In genomic region chr19:35995655-35995993, GRCh38 we compare ENCODE assay signal across 8 cellular contexts. TPM values are rescaled to one million over a fixed set of nuclear protein-coding genes. Genes with fewer than 3 reads are reported as not detected.
DNase-seq lines count a peak whose midpoint lies in the region; ATAC-seq and TF ChIP-seq lines count a peak whose summit lies in the region.

No MANE protein-coding gene starts in this region.

- H3K27ac ChIP-seq in C4-2B (peak overlapping the region; percentile 86), SK-N-MC (no peak overlapping the region), colonic mucosa (peak overlapping the region; percentile 90), lower lobe of right lung (peak overlapping the region; percentile 94), substantia nigra (ENCODE audit: low read depth, low read length, poor library complexity, severe bottlenecking) (peak overlapping the region; percentile 76)

- H3K4me3 ChIP-seq in SK-N-MC = peak overlapping the region; percentile 93
- peak overlapping the region; percentile 76 for H3K4me3 ChIP-seq in colonic mucosa
- peak overlapping the region; percentile 93 for H3K4me3 ChIP-seq in lower lobe of right lung

- no peaks in the 10 kb centered on the region for H3K4me1 ChIP-seq in colonic mucosa
- H3K4me1 ChIP-seq in lower lobe of right lung = peaks cover 39% of the 10 kb centered on the region

- intact Hi-C loops in colonic mucosa (cut with DNase I) (loop anchor here (10.0 kb wide), 1 partner anchor 59 kb away; the partner anchor contains the start of genes THAP8 and WDR62), lower lobe of right lung (cut with DNase I) (no loop called here)

- H3K9ac ChIP-seq in SK-N-MC (ENCODE audit: insufficient read length) = peak overlapping the region; percentile 90
- peak overlapping the region; percentile 82 to 90 for H3K9ac ChIP-seq in colonic mucosa (ENCODE audit: low read depth in 2 of 2, low read length in 2 of 2)

- H3K36me3 ChIP-seq in SK-N-MC (ENCODE audit: insufficient read depth, low read length) (no peaks in the 10 kb centered on the region), colonic mucosa (no peaks in the 10 kb centered on the region), lower lobe of right lung (peaks cover 13% of the 10 kb centered on the region)

- TF ChIP-seq CTCF in C4-2B (conservative IDR thresholded peaks at IDR 0.05) = no peak; the same call in 1 of the 2 replicates
- TF ChIP-seq CTCF in colonic mucosa (IDR thresholded peaks at IDR 0.05) = no peak
- TF ChIP-seq CTCF in lower lobe of right lung (IDR thresholded peaks at IDR 0.05) = no peak

- no peaks in the 10 kb centered on the region for H3K27me3 ChIP-seq in colonic mucosa
- H3K27me3 ChIP-seq in lower lobe of right lung (ENCODE audit: low read depth) = no peaks in the 10 kb centered on the region

- DNase-seq in SK-N-MC (ENCODE audit: low read depth, low spot score) = no peak
- DNase-seq in colonic mucosa = peak; percentile 56
- peak; percentile 62 for DNase-seq in lower lobe of right lung
- DNase-seq in substantia nigra (lab: John Stamatoyannopoulos, UW) = peak in 12 of 49 donors; percentile 11 to 60 (median 30)

- ATAC-seq in GM18907 (IDR thresholded peaks at IDR 0.05; ENCODE audit: unreplicated experiment) (peak; percentile 38), HG03196 (IDR thresholded peaks at IDR 0.05; ENCODE audit: unreplicated experiment) (peak; percentile 11), lower lobe of right lung (peak; percentile 54), GM21825 (IDR thresholded peaks at IDR 0.05; ENCODE audit: unreplicated experiment) (no peak)

- H3K9me3 ChIP-seq in SK-N-MC (ENCODE audit: low read depth, low read length) = no peaks in the 10 kb centered on the region
- no peaks in the 10 kb centered on the region for H3K9me3 ChIP-seq in colonic mucosa
- H3K9me3 ChIP-seq in lower lobe of right lung = no peaks in the 10 kb centered on the region

RNA-seq across cellular contexts. Expression of gene SDHAF1, which starts 0.6 kb away (rescaled TPM):
- total RNA-seq in colonic mucosa (10 to 100 TPM; 25.2 to 31.6 TPM), lower lobe of right lung (14.4 TPM)

RNA-seq across cellular contexts. Expression of gene SYNE4, which starts 13.0 kb away (rescaled TPM):
- total RNA-seq in colonic mucosa (10 to 100 TPM in 1 of 2 donors, 1 to 10 TPM in 1; 9.3 to 10.1 TPM), lower lobe of right lung (8.9 TPM)

RNA-seq across cellular contexts. Expression of gene ALKBH6, which starts 18.4 kb away (rescaled TPM):
- 10 to 100 TPM; 17.0 to 26.2 TPM for total RNA-seq in colonic mucosa
- total RNA-seq in lower lobe of right lung = 21.0 TPM

RNA-seq across cellular contexts. Expression of gene CLIP3, which starts 37.0 kb away (rescaled TPM):
- 10 to 100 TPM in 1 of 2 donors, 1 to 10 TPM in 1; 3.4 to 11.7 TPM for total RNA-seq in colonic mucosa
- 8.1 TPM for total RNA-seq in lower lobe of right lung

RNA-seq across cellular contexts. Expression of gene THAP8, which starts 58.5 kb away (rescaled TPM):
- total RNA-seq in colonic mucosa (1 to 10 TPM; 3.3 to 4.6 TPM), lower lobe of right lung (5.5 TPM)
